ENCODE assay signal across 15 cellular contexts in the genomic region with DNA sequence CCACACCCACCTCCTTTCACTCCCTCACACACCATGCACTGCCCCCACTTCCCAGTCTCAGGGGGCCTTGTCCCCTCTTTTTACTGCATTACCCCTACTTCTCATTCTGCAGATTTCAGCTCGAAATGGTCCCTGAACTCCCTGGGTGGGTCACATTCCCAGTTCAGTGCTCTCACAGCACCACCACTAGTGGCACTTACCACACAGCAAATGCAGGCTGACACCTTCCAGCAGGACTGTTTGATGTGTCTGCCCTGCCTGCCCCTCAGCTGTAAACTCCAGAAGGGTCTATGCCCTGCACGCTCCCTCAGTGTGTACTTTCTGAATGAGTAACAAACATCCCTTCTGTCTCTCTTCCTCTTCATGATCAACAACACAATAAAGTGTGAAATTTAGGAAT. TPM values are rescaled to one million over a fixed set of nuclear protein-coding genes. Genes with fewer than 3 reads are reported as not detected.
A peak's percentile ranks its signal among the peaks of the same experiment; 100 is the strongest.
DNase-seq lines count a peak whose midpoint lies in the region; ATAC-seq, FAIRE-seq and TF ChIP-seq lines count a peak whose summit lies in the region.
"Had no signal": no experiment of that assay in that cellular context is flagged by ENCODE, and none has a peak within 500 bp of the region (broad histone marks: within the 10 kb centered on the region; RNA-seq: fewer than 3 reads in every experiment).

No MANE protein-coding gene starts in this region.

- no peak overlapping the region for H2AFZ ChIP-seq in HepG2 (ENCODE audit: low read length)

- no peak for TF ChIP-seq CTCF in HepG2 (CRISPR knock-in tag; IDR thresholded peaks at IDR 0.05)

- no peak for TF ChIP-seq POLR2A in HepG2 (IDR thresholded peaks at IDR 0.05; ENCODE audit: insufficient read depth in 1 of 2, low read depth in 2 of 2, low read length in 2 of 2)

- BruUV-seq in HepG2 (replicated peaks; lab: Mats Ljungman, UMichigan), result no TSS peak

- H3K4me1 ChIP-seq in HepG2 (ENCODE audit: insufficient read depth, low read length), result peaks cover 44% of the 10 kb centered on the region

- H3K27me3 ChIP-seq in HepG2 (ENCODE audit: control insufficient read depth in 1 of 2, insufficient read depth in 2 of 2, low read length in 2 of 2), result 0 out of 5 replicates have a peak, but pooled peaks cover 0 to under 1% of the 10 kb centered on the region in 2 experiments
- H3K27me3 ChIP-seq: ascending aorta, vagina had no signal

- H3K4me3 ChIP-seq in HepG2 (replicated peaks in 1 of 3; ENCODE audit: insufficient read depth in 1 of 3, low read depth in 2 of 3, low read length in 3 of 3), result no peak overlapping the region
- H3K4me3 ChIP-seq: ascending aorta, vagina had no signal

- 87% methylated on average over 2 of the region's 2 CpGs for WGBS in HepG2 (ENCODE audit: low lambda C conversion rate)

- H3K4me1 Mint-ChIP-seq in activated naive CD4-positive, alpha-beta T cell treated with anti-CD3 and anti-CD28 coated beads, Interleukin-2, amount 50 U/mL, for 24 hours, result peaks cover 74% of the 10 kb centered on the region
- peaks cover 76% of the 10 kb centered on the region for H3K4me1 Mint-ChIP-seq in activated T-cell treated with anti-CD3 and anti-CD28 coated beads, Interleukin-2, amount 50 U/mL, for 24 hours (ENCODE audit: low read depth)
- H3K4me1 Mint-ChIP-seq in stimulated activated effector memory CD8-positive, alpha-beta T cell treated with anti-CD3 and anti-CD28 coated beads, Interleukin-12 subunit alpha, Interleukin-12 subunit beta, amount 100 ng/mL, for 72 hours, result peaks cover 70% of the 10 kb centered on the region

- TF ChIP-seq EP300 in HepG2 (IDR thresholded peaks at IDR 0.05; ENCODE audit: low read depth in 2 of 2, low read length in 2 of 2) (no peak), HepG2 (CRISPR knock-in tag; IDR thresholded peaks at IDR 0.05; ENCODE audit: borderline replicate concordance) (no peak)

- H3K36me3 Mint-ChIP-seq in activated naive CD4-positive, alpha-beta T cell treated with anti-CD3 and anti-CD28 coated beads, Interleukin-2, amount 50 U/mL, for 24 hours, result peaks cover 15% of the 10 kb centered on the region
- peaks cover 84% of the 10 kb centered on the region for H3K36me3 Mint-ChIP-seq in activated T-cell treated with anti-CD3 and anti-CD28 coated beads, Interleukin-2, amount 50 U/mL, for 24 hours (ENCODE audit: low read depth)
- peaks cover 97% of the 10 kb centered on the region for H3K36me3 Mint-ChIP-seq in stimulated activated effector memory CD8-positive, alpha-beta T cell treated with anti-CD3 and anti-CD28 coated beads, Interleukin-12 subunit alpha, Interleukin-12 subunit beta, amount 100 ng/mL, for 72 hours

- H3K9ac ChIP-seq in HepG2 (ENCODE audit: insufficient read depth, low read depth, low read length), result no peak overlapping the region

- intact Hi-C loops in HepG2 (cut with micrococcal nuclease; ENCODE audit: unreplicated experiment), result loop anchor here (10.0 kb wide), 1 partner anchor 1124 kb away; a partner anchor contains a TSS

- no peak for TF ChIP-seq RAD21 in HepG2 (CRISPR knock-in tag; IDR thresholded peaks at IDR 0.05)

- in situ Hi-C loops in HepG2 (cut with HindIII; ENCODE audit: extremely low pct_ligation_motif_present, low pct_unique_long_range_greater_than_20kb), result no loop called here

- peak overlapping the region; percentile 6 for H3K4me3 Mint-ChIP-seq in activated naive CD4-positive, alpha-beta T cell treated with anti-CD3 and anti-CD28 coated beads, Interleukin-2, amount 50 U/mL, for 24 hours
- H3K4me3 Mint-ChIP-seq in activated T-cell treated with anti-CD3 and anti-CD28 coated beads, Interleukin-2, amount 50 U/mL, for 24 hours, result peak overlapping the region; percentile 44
- peak overlapping the region; percentile 77 for H3K4me3 Mint-ChIP-seq in stimulated activated effector memory CD8-positive, alpha-beta T cell treated with anti-CD3 and anti-CD28 coated beads, Interleukin-12 subunit alpha, Interleukin-12 subunit beta, amount 100 ng/mL, for 72 hours

- CTCF ChIA-PET in HepG2 (lab: Yijun Ruan, JAX; ENCODE audit: low intra/inter-chr PET ratio, low total read pairs), result no interaction called here

- H3K4me2 ChIP-seq in HepG2 (ENCODE audit: low read depth, low read length), result no peak overlapping the region

- H3K27me3 Mint-ChIP-seq in activated naive CD4-positive, alpha-beta T cell treated with anti-CD3 and anti-CD28 coated beads, Interleukin-2, amount 50 U/mL, for 24 hours, result no peaks in the 10 kb centered on the region
- no peaks in the 10 kb centered on the region for H3K27me3 Mint-ChIP-seq in activated T-cell treated with anti-CD3 and anti-CD28 coated beads, Interleukin-2, amount 50 U/mL, for 24 hours

- peaks cover 0 to 15% of the 10 kb centered on the region in 2 experiments; a peak in 3 of 5 replicates for H3K36me3 ChIP-seq in HepG2 (replicated peaks in 1 of 2; ENCODE audit: control insufficient read depth in 1 of 2, insufficient read depth in 2 of 2, low read length in 2 of 2)

- no peaks in the 10 kb centered on the region; the same call in 1 of the 2 replicates for H4K20me1 ChIP-seq in HepG2 (ENCODE audit: insufficient read depth, low read length)

- peaks cover 20% of the 10 kb centered on the region for H3K79me2 ChIP-seq in HepG2 (ENCODE audit: insufficient read depth, low read length)

- no peaks in the 10 kb centered on the region for H3K9me3 ChIP-seq in HepG2 (ENCODE audit: low read length)
- H3K9me3 ChIP-seq: ascending aorta, vagina had no signal

- ATAC-seq in HepG2 (peak; percentile 6; the same call in 1 of the 3 replicates), HG03097 (IDR thresholded peaks at IDR 0.05; ENCODE audit: low FRiP score, unreplicated experiment) (no peak)
- ATAC-seq in stimulated activated effector memory CD8-positive, alpha-beta T cell treated with anti-CD3 and anti-CD28 coated beads, Interleukin-12 subunit alpha, Interleukin-12 subunit beta, amount 100 ng/mL, for 72 hours, result no peak

- FAIRE-seq in HepG2 (lab: Jason Lieb, UNC), result no peak

- H3K9me3 Mint-ChIP-seq in activated naive CD4-positive, alpha-beta T cell treated with anti-CD3 and anti-CD28 coated beads, Interleukin-2, amount 50 U/mL, for 24 hours, result no peaks in the 10 kb centered on the region
- no peaks in the 10 kb centered on the region for H3K9me3 Mint-ChIP-seq in activated T-cell treated with anti-CD3 and anti-CD28 coated beads, Interleukin-2, amount 50 U/mL, for 24 hours
- no peaks in the 10 kb centered on the region for H3K9me3 Mint-ChIP-seq in stimulated activated effector memory CD8-positive, alpha-beta T cell treated with anti-CD3 and anti-CD28 coated beads, Interleukin-12 subunit alpha, Interleukin-12 subunit beta, amount 100 ng/mL, for 72 hours

- no peak for DNase-seq in activated naive CD4-positive, alpha-beta T cell (lab: John Stamatoyannopoulos, UW)
- DNase-seq in activated T-cell treated with anti-CD3 and anti-CD28 coated beads, Interleukin-2, amount 50 U/mL, for 24 hours, result peak; percentile 29
- no peak for DNase-seq in HepG2 (ENCODE audit: low spot score)
- DNase-seq in stimulated activated effector memory CD8-positive, alpha-beta T cell treated with anti-CD3 and anti-CD28 coated beads, Interleukin-12 subunit alpha, Interleukin-12 subunit beta, amount 100 ng/mL, for 72 hours (ENCODE audit: low spot score in 2 of 2), result peak in 1 of 2 donors; percentile 54
- DNase-seq in HuH-7 (ENCODE audit: low spot score), result no peak
- DNase-seq in NCI-H748 treated with DMSO at 0.1 percent for 48 hours (lab: John Stamatoyannopoulos, UW), result no peak
- DNase-seq: DMS79; effector CD4-positive, alpha-beta T cell; foreskin melanocyte; NCI-H1417; stimulated activated CD4-positive, alpha-beta T cell treated with anti-CD3 and anti-CD28 coated beads, Interleukin-2, amount 100 ng/mL, for 24 hours had no signal

- H3K27ac Mint-ChIP-seq in activated naive CD4-positive, alpha-beta T cell treated with anti-CD3 and anti-CD28 coated beads, Interleukin-2, amount 50 U/mL, for 24 hours, result peak overlapping the region; percentile 83
- H3K27ac Mint-ChIP-seq in activated T-cell treated with anti-CD3 and anti-CD28 coated beads, Interleukin-2, amount 50 U/mL, for 24 hours, result peak overlapping the region; percentile 86
- H3K27ac Mint-ChIP-seq in stimulated activated effector memory CD8-positive, alpha-beta T cell treated with anti-CD3 and anti-CD28 coated beads, Interleukin-12 subunit alpha, Interleukin-12 subunit beta, amount 100 ng/mL, for 72 hours, result peak overlapping the region; percentile 84

- POLR2A ChIA-PET in HepG2 (lab: Yijun Ruan, JAX), result no interaction called here

- no peak overlapping the region for H3K27ac ChIP-seq in HepG2 (ENCODE audit: extremely low read length, insufficient read depth, low read length)
- H3K27ac ChIP-seq: ascending aorta, vagina had no signal

RNA-seq across cellular contexts. Expression of a gene that starts 4.0 kb away (rescaled TPM):
- 108 and 144 TPM in 2 replicates for total RNA-seq in HepG2 (2016; rRNA removed; fragmentation: Illumina TruSeq; extraction: Trizol)
- total RNA-seq in HepG2 (2016; cell fraction: cytosol; rRNA removed; fragmentation: Illumina TruSeq; extraction: Trizol; ENCODE audit: low read depth), result 61.3 and 63.2 TPM in 2 replicates
- total RNA-seq in HepG2 (2016; cell fraction: insoluble cytoplasmic fraction; rRNA removed; fragmentation: Illumina TruSeq; extraction: Trizol), result 106 and 153 TPM in 2 replicates
- 66.8 and 68.4 TPM in 2 replicates for total RNA-seq in HepG2 (2016; cell fraction: membrane; rRNA removed; fragmentation: Illumina TruSeq; extraction: Trizol)
- total RNA-seq in HepG2 (2016; cell fraction: nucleus; rRNA removed; fragmentation: Illumina TruSeq; extraction: Trizol), result 46.1 and 46.5 TPM in 2 replicates
- 152 and 171 TPM in 2 replicates for polyA plus RNA-seq in HepG2 (2011; rRNA removed)
- polyA plus RNA-seq in HepG2 (2011; cell fraction: cytosol; rRNA removed), result 96.9 and 144 TPM in 2 replicates
- 55.7 and 80.2 TPM in 2 replicates for polyA plus RNA-seq in HepG2 (2011; cell fraction: nucleus; rRNA removed)
- polyA plus RNA-seq in HepG2 (2012), result 121 and 122 TPM in 2 replicates
- 51.0 and 56.6 TPM in 2 replicates for polyA plus RNA-seq in HepG2 (2016; cell fraction: cytosol; fragmentation: Illumina TruSeq; extraction: Trizol; ENCODE audit: low read depth)
- 155 and 168 TPM in 2 replicates for polyA plus RNA-seq in HepG2 (2016; cell fraction: insoluble cytoplasmic fraction; fragmentation: Illumina TruSeq; extraction: Trizol; ENCODE audit: low read depth)
- polyA plus RNA-seq in HepG2 (2016; cell fraction: membrane; fragmentation: Illumina TruSeq; extraction: Trizol; ENCODE audit: low read depth), result 61.5 and 63.6 TPM in 2 replicates
- polyA plus RNA-seq in HepG2 (2016; cell fraction: nucleus; fragmentation: Illumina TruSeq; extraction: Trizol; ENCODE audit: insufficient read depth, low read depth), result 102 and 103 TPM in 2 replicates
- polyA minus RNA-seq in HepG2 (2011; rRNA and poly(A)+ RNA removed; ENCODE audit: low replicate concordance), result 81.1 TPM in 2 replicates
- 19.5 and 25.9 TPM in 2 replicates for polyA minus RNA-seq in HepG2 (2011; cell fraction: cytosol; rRNA and poly(A)+ RNA removed)
- 19.4 and 32.6 TPM in 2 replicates for polyA minus RNA-seq in HepG2 (2011; cell fraction: nucleus; rRNA and poly(A)+ RNA removed)

RNA-seq across cellular contexts. Expression of a gene that starts 9.3 kb away (rescaled TPM):
- total RNA-seq in HepG2 (2016; rRNA removed; fragmentation: Illumina TruSeq; extraction: Trizol), result 0.11 and 0.17 TPM in 2 replicates
- total RNA-seq in HepG2 (2016; cell fraction: cytosol; rRNA removed; fragmentation: Illumina TruSeq; extraction: Trizol; ENCODE audit: low read depth), result 0.20 and 0.26 TPM in 2 replicates
- total RNA-seq in HepG2 (2016; cell fraction: insoluble cytoplasmic fraction; rRNA removed; fragmentation: Illumina TruSeq; extraction: Trizol), result 0.19 and 0.25 TPM in 2 replicates
- total RNA-seq in HepG2 (2016; cell fraction: membrane; rRNA removed; fragmentation: Illumina TruSeq; extraction: Trizol), result 0.14 and 0.15 TPM in 2 replicates
- total RNA-seq in HepG2 (2016; cell fraction: nucleus; rRNA removed; fragmentation: Illumina TruSeq; extraction: Trizol), result 0.37 and 0.50 TPM in 2 replicates
- 0.21 and 0.28 TPM in 2 replicates for polyA plus RNA-seq in HepG2 (2011; rRNA removed)
- 0.12 and 0.15 TPM in 2 replicates for polyA plus RNA-seq in HepG2 (2011; cell fraction: cytosol; rRNA removed)
- polyA plus RNA-seq in HepG2 (2011; cell fraction: nucleus; rRNA removed), result 0.59 and 0.64 TPM in 2 replicates
- 0.21 and 0.44 TPM in 2 replicates for polyA plus RNA-seq in HepG2 (2012)
- polyA plus RNA-seq in HepG2 (2016; cell fraction: cytosol; fragmentation: Illumina TruSeq; extraction: Trizol; ENCODE audit: low read depth), result 0.16 and 0.17 TPM in 2 replicates
- polyA plus RNA-seq in HepG2 (2016; cell fraction: insoluble cytoplasmic fraction; fragmentation: Illumina TruSeq; extraction: Trizol; ENCODE audit: low read depth), result 0.10 and 0.34 TPM in 2 replicates
- polyA plus RNA-seq in HepG2 (2016; cell fraction: membrane; fragmentation: Illumina TruSeq; extraction: Trizol; ENCODE audit: low read depth), result 0.07 and 0.15 TPM in 2 replicates
- polyA plus RNA-seq in HepG2 (2016; cell fraction: nucleus; fragmentation: Illumina TruSeq; extraction: Trizol; ENCODE audit: insufficient read depth, low read depth), result 0.22 and 0.72 TPM in 2 replicates
- polyA minus RNA-seq in HepG2 (2011; rRNA and poly(A)+ RNA removed; ENCODE audit: low replicate concordance), result 0.28 TPM in 1 of 2 replicates, not detected in the other
- not detected in 2 replicates for polyA minus RNA-seq in HepG2 (2011; cell fraction: cytosol; rRNA and poly(A)+ RNA removed)
- 0.64 and 0.87 TPM in 2 replicates for polyA minus RNA-seq in HepG2 (2011; cell fraction: nucleus; rRNA and poly(A)+ RNA removed)

Comparison
In these comparisons a context has a peak if more than half of its experiments do, and no peak if none do; other contexts are left out.
1. H3K4me3 Mint-ChIP-seq: peak in every context shown above with its lines; median percentile 77 in stimulated activated effector memory CD8-positive, alpha-beta T cell treated with anti-CD3 and anti-CD28 coated beads, Interleukin-12 subunit alpha, Interleukin-12 subunit beta, amount 100 ng/mL, for 72 hours; 44 in activated T-cell treated with anti-CD3 and anti-CD28 coated beads, Interleukin-2, amount 50 U/mL, for 24 hours; 6 in activated naive CD4-positive, alpha-beta T cell treated with anti-CD3 and anti-CD28 coated beads, Interleukin-2, amount 50 U/mL, for 24 hours.